1 cellular context compared by ENCODE assay signal in genomic region chr17:38751144-38751802, GRCh38.
TF ChIP-seq lines count a peak whose summit lies in the region.

No MANE protein-coding gene starts in this region.

TF ChIP-seq in K562, 482 proteins besides CTCF, POLR2A, EP300 and RAD21 (continued from another document and continues in another):
- TF ChIP-seq NR0B1 (IDR thresholded peaks at IDR 0.05; ENCODE audit: partially characterized antibody) (no peak), RFX7 (CRISPR knock-in tag; IDR thresholded peaks at IDR 0.05) (no peak), ZNF24 (IDR thresholded peaks at IDR 0.05) (no peak), RBM22 (IDR thresholded peaks at IDR 0.05; ENCODE audit: low read depth, low read length, poor library complexity, severe bottlenecking) (no peak), TAL1 (IDR thresholded peaks at IDR 0.05) (no peak; the same call in 1 of the 2 replicates), THRAP3 (IDR thresholded peaks at IDR 0.05; ENCODE audit: borderline replicate concordance) (peak; percentile 92), ILF3 (IDR thresholded peaks at IDR 0.05; ENCODE audit: borderline replicate concordance) (no peak), ZNF175 (CRISPR knock-in tag; IDR thresholded peaks at IDR 0.05; ENCODE audit: low read depth) (0 out of 2 replicates have a peak, but pooled peaks have one; percentile 28), PTTG1 (tag; IDR thresholded peaks at IDR 0.05; ENCODE audit: low read depth) (no peak), USF2 (CRISPR knock-in tag; IDR thresholded peaks at IDR 0.05) (no peak), ATF3 (IDR thresholded peaks at IDR 0.05) (no peak), ATF3 (CRISPR knock-in tag; conservative IDR thresholded peaks at IDR 0.05) (no peak), ZFX (CRISPR knock-in tag; IDR thresholded peaks at IDR 0.05) (no peak), E2F3 (CRISPR knock-in tag; IDR thresholded peaks at IDR 0.05) (no peak), MAFF (IDR thresholded peaks at IDR 0.05; ENCODE audit: low read length) (no peak), JUNB (CRISPR knock-in tag; conservative IDR thresholded peaks at IDR 0.05) (no peak), E2F6 (IDR thresholded peaks at IDR 0.05; ENCODE audit: borderline replicate concordance in 1 of 2, extremely low read depth in 1 of 2, insufficient read depth in 1 of 2, insufficient read length in 1 of 2, low read depth in 1 of 2, low read length in 1 of 2, poor library complexity in 1 of 2, severe bottlenecking in 1 of 2) (no peak), PCBP1 (IDR thresholded peaks at IDR 0.05; ENCODE audit: low read depth, low read length, poor library complexity, severe bottlenecking) (no peak), TBP (optimal IDR thresholded peaks at IDR 0.05; ENCODE audit: low read depth, low read length) (no peak), BRD9 (IDR thresholded peaks at IDR 0.05; ENCODE audit: low read depth, partially characterized antibody) (no peak), MITF (IDR thresholded peaks at IDR 0.05) (0 out of 2 replicates have a peak, but pooled peaks have one; percentile 15), ZNF717 (CRISPR knock-in tag; IDR thresholded peaks at IDR 0.05) (no peak), HMGN3 (IDR thresholded peaks at IDR 0.05; ENCODE audit: borderline replicate concordance, extremely low read depth, insufficient read length, low read depth, low read length) (no peak), ZNF253 (CRISPR knock-in tag; conservative IDR thresholded peaks at IDR 0.05) (no peak), POLR2H (tag; IDR thresholded peaks at IDR 0.05; ENCODE audit: low read depth) (no peak), RAD51 (IDR thresholded peaks at IDR 0.05; ENCODE audit: borderline replicate concordance, low read depth) (no peak), STAT6 (CRISPR knock-in tag; IDR thresholded peaks at IDR 0.05) (no peak), PTBP1 (IDR thresholded peaks at IDR 0.05; ENCODE audit: low read depth, low read length) (no peak), ZNF780A (CRISPR knock-in tag; IDR thresholded peaks at IDR 0.05) (no peak), ZNF449 (CRISPR knock-in tag; IDR thresholded peaks at IDR 0.05) (no peak), NFXL1 (CRISPR knock-in tag; IDR thresholded peaks at IDR 0.05) (no peak), HNRNPL (IDR thresholded peaks at IDR 0.05; ENCODE audit: low read depth, low read length) (no peak), ZNF146 (CRISPR knock-in tag; IDR thresholded peaks at IDR 0.05; ENCODE audit: unreplicated experiment) (no peak), ZBTB12 (CRISPR knock-in tag; IDR thresholded peaks at IDR 0.05) (no peak), SRSF1 (IDR thresholded peaks at IDR 0.05; ENCODE audit: low read depth, low read length) (no peak), FIP1L1 (IDR thresholded peaks at IDR 0.05; ENCODE audit: low read depth, low read length, poor library complexity, severe bottlenecking) (no peak), SMARCC2 (IDR thresholded peaks at IDR 0.05; ENCODE audit: low read depth) (no peak), LCOR (CRISPR knock-in tag; IDR thresholded peaks at IDR 0.05) (no peak), ETV1 (tag; conservative IDR thresholded peaks at IDR 0.05; ENCODE audit: low read depth) (no peak), NKRF (IDR thresholded peaks at IDR 0.05; ENCODE audit: borderline replicate concordance) (peak; percentile 77; the same call in 1 of the 2 replicates), NELFE (IDR thresholded peaks at IDR 0.05; ENCODE audit: insufficient read depth, insufficient read length) (no peak), ADNP (tag; IDR thresholded peaks at IDR 0.05) (peak; percentile 99; the same call in 1 of the 2 replicates), TAF9B (IDR thresholded peaks at IDR 0.05; ENCODE audit: partially characterized antibody) (peak; percentile 41), ILK (tag; IDR thresholded peaks at IDR 0.05; ENCODE audit: borderline replicate concordance, low read depth) (no peak), ZNF23 (CRISPR knock-in tag; IDR thresholded peaks at IDR 0.05) (no peak), ZNF57 (CRISPR knock-in tag; IDR thresholded peaks at IDR 0.05) (no peak), MNT (conservative IDR thresholded peaks at IDR 0.05) (peak in 1 of 2 experiments; percentile 9; a peak in 1 of 4 replicates), NCOA2 (IDR thresholded peaks at IDR 0.05; ENCODE audit: partially characterized antibody in 2 of 2) (no peak), ZMIZ1 (IDR thresholded peaks at IDR 0.05; ENCODE audit: low read depth in 2 of 2, low read length in 2 of 2) (no peak), ZNF140 (CRISPR knock-in tag; IDR thresholded peaks at IDR 0.05) (no peak)
